ENCODE assay signal across 23 cellular contexts in the genomic region with DNA sequence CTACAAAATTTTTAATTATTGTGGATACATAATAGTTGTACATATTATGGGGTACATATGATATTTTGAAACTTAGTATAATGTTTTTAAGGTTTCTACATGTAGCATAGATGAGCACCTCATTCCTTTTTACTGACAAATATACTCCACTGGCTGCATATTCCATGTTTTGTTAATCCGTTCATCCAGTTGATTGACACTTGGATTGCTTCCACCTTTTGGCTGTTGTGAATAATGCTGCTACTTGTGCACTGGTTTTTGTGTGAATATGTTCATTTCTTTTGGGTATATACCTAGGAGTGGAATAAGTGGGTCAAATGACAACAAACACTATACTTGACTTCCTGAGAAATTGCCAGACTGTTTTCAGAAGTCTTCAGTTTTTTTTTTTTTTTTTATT. TPM values are rescaled to one million over a fixed set of nuclear protein-coding genes. Genes with fewer than 3 reads are reported as not detected.
DNase-seq lines count a peak whose midpoint lies in the region; ATAC-seq, FAIRE-seq and TF ChIP-seq lines count a peak whose summit lies in the region.
"Had no signal": no experiment of that assay in that cellular context is flagged by ENCODE, and none has a peak within 500 bp of the region (broad histone marks: within the 10 kb centered on the region; RNA-seq: fewer than 3 reads in every experiment).

No MANE protein-coding gene starts in this region.

- no TSS peak for BruUV-seq in K562 (replicated peaks; lab: Mats Ljungman, UMichigan)

- H3K4me1 Mint-ChIP-seq in stimulated activated effector memory CD8-positive, alpha-beta T cell treated with anti-CD3 and anti-CD28 coated beads, Interleukin-12 subunit alpha, Interleukin-12 subunit beta, amount 100 ng/mL, for 72 hours = peaks cover 5% of the 10 kb centered on the region

- H3K9ac ChIP-seq in K562 (ENCODE audit: insufficient read depth in 1 of 2, low read depth in 2 of 2, low read length in 2 of 2) = no peak overlapping the region
- H3K9ac ChIP-seq: GM23248 had no signal

- intact Hi-C loops in left cardiac atrium (cut with DNase I) (loop anchor here in 1 of 2 donors (10.0 kb wide), 2 partner anchors 47 to 97 kb away; no protein-coding TSS in a partner anchor), K562 (cut with micrococcal nuclease) (no loop called here)

- H3K4me3 Mint-ChIP-seq in stimulated activated effector memory CD8-positive, alpha-beta T cell treated with anti-CD3 and anti-CD28 coated beads, Interleukin-12 subunit alpha, Interleukin-12 subunit beta, amount 100 ng/mL, for 72 hours = no peak overlapping the region
- H3K4me3 Mint-ChIP-seq: CD4-positive, CD25-positive, alpha-beta regulatory T cell; HFFc6 had no signal

- H3K36me3 ChIP-seq in cardiac muscle cell = no peaks in the 10 kb centered on the region
- no peaks in the 10 kb centered on the region for H3K36me3 ChIP-seq in K562 (ENCODE audit: control insufficient read depth, insufficient read depth, low read length)
- H3K36me3 ChIP-seq in MG63 = no peaks in the 10 kb centered on the region
- H3K36me3 ChIP-seq: BE2C had no signal

- CTCF ChIA-PET in K562 (lab: Yijun Ruan, JAX; ENCODE audit: low intra/inter-chr PET ratio) = no interaction called here

- H3K9me3 ChIP-seq in cardiac muscle cell (ENCODE audit: low read depth) (no peaks in the 10 kb centered on the region), K562 (replicated peaks; ENCODE audit: control insufficient read depth, insufficient read depth, low read depth, low read length) (no peaks in the 10 kb centered on the region), MG63 (no peaks in the 10 kb centered on the region)
- H3K9me3 ChIP-seq: BE2C, Caco-2 had no signal

- H3K9me3 Mint-ChIP-seq in stimulated activated effector memory CD8-positive, alpha-beta T cell treated with anti-CD3 and anti-CD28 coated beads, Interleukin-12 subunit alpha, Interleukin-12 subunit beta, amount 100 ng/mL, for 72 hours = no peaks in the 10 kb centered on the region
- H3K9me3 Mint-ChIP-seq: HFFc6 had no signal

- DNase-seq in cardiac muscle cell (ENCODE audit: low read depth in 1 of 2, low spot score in 1 of 2) (no peak), left cardiac atrium (no peak), K562 (ENCODE audit: extremely low read depth in 1 of 4, low spot score in 3 of 4) (no peak), lung microvascular endothelial cell (ENCODE audit: low read depth in 2 of 2) (peak; percentile 11 to 51), MG63 (no peak)
- DNase-seq in stimulated activated effector memory CD8-positive, alpha-beta T cell treated with anti-CD3 and anti-CD28 coated beads, Interleukin-12 subunit alpha, Interleukin-12 subunit beta, amount 100 ng/mL, for 72 hours (ENCODE audit: low spot score in 2 of 2) = no peak
- DNase-seq: ACHN; BE2C; C1 segment of cervical spinal cord; Caco-2; CD4-positive, CD25-positive, alpha-beta regulatory T cell; GM23248; HCEC 1CT; HFFc6; IMR-90 had no signal

- peaks cover 25% of the 10 kb centered on the region for H3K4me1 ChIP-seq in cardiac muscle cell (ENCODE audit: low read depth)
- H3K4me1 ChIP-seq in K562 (replicated peaks in 1 of 2; ENCODE audit: control insufficient read depth in 2 of 2, insufficient read depth in 2 of 2, low read length in 2 of 2) = peaks cover 0 to 7% of the 10 kb centered on the region in 2 experiments; a peak in 1 of 5 replicates
- H3K4me1 ChIP-seq: BE2C, Caco-2 had no signal

- peak overlapping the region; percentile 84 for H3K4me3 ChIP-seq in cardiac muscle cell
- no peak overlapping the region for H3K4me3 ChIP-seq in K562
- H3K4me3 ChIP-seq in MG63 = no peak overlapping the region
- H3K4me3 ChIP-seq: GM23248 had no signal

- no peak overlapping the region for H3K27ac ChIP-seq in cardiac muscle cell
- H3K27ac ChIP-seq in K562 (ENCODE audit: extremely low read depth, low read depth, low read length) = no peak overlapping the region
- H3K27ac ChIP-seq: GM23248 had no signal

- H2AFZ ChIP-seq in K562 (ENCODE audit: low read depth, low read length) = no peak overlapping the region
- H2AFZ ChIP-seq: GM23248 had no signal

- TF ChIP-seq CTCF in cardiac muscle cell (IDR thresholded peaks at IDR 0.05; ENCODE audit: low read depth, low read length) (no peak), K562 (IDR thresholded peaks at IDR 0.05 in 2 of 3, conservative IDR thresholded peaks at IDR 0.05 in 1 of 3; ENCODE audit: insufficient read depth in 2 of 3, low read depth in 1 of 3, low read length in 3 of 3) (no peak)

- H3K9me1 ChIP-seq in K562 (ENCODE audit: control insufficient read depth, insufficient read depth, low read length) = no peaks in the 10 kb centered on the region

- ATAC-seq in left cardiac atrium = no peak
- ATAC-seq in K562 = no peak
- ATAC-seq in stimulated activated effector memory CD8-positive, alpha-beta T cell treated with anti-CD3 and anti-CD28 coated beads, Interleukin-12 subunit alpha, Interleukin-12 subunit beta, amount 100 ng/mL, for 72 hours = no peak
- no peak for ATAC-seq in GM19395 (IDR thresholded peaks at IDR 0.05; ENCODE audit: unreplicated experiment)

- in situ Hi-C loops in K562 (cut with MboI) = no loop called here

- FAIRE-seq in K562 (lab: Jason Lieb, UNC) = no peak
- FAIRE-seq: A204.1, D721Med, G401.6, GM12891, GM19239, H54, HTR-8/SVneo had no signal

- H3K79me2 ChIP-seq in K562 (ENCODE audit: control insufficient read depth, insufficient read depth, low read length) = no peaks in the 10 kb centered on the region

- H3K27ac Mint-ChIP-seq in stimulated activated effector memory CD8-positive, alpha-beta T cell treated with anti-CD3 and anti-CD28 coated beads, Interleukin-12 subunit alpha, Interleukin-12 subunit beta, amount 100 ng/mL, for 72 hours = no peak overlapping the region
- H3K27ac Mint-ChIP-seq: CD4-positive, CD25-positive, alpha-beta regulatory T cell; HFFc6 had no signal

- TF ChIP-seq POLR2A in K562 (conservative IDR thresholded peaks at IDR 0.05) = no peak

- POLR2A ChIA-PET in K562 (lab: Yijun Ruan, JAX) = interaction anchor here (0.6 to 0.7 kb wide), 2 partner anchors 126 to 283 kb away, joined by 3 read pairs; no protein-coding TSS in a partner anchor

- H3K27me3 ChIP-seq in cardiac muscle cell = no peaks in the 10 kb centered on the region
- peaks cover 10 to 24% of the 10 kb centered on the region in 2 experiments; a peak in 4 of 5 replicates for H3K27me3 ChIP-seq in K562 (ENCODE audit: control insufficient read depth in 2 of 2, insufficient read depth in 2 of 2, low read length in 2 of 2)
- H3K27me3 ChIP-seq in MG63 = peaks cover 13% of the 10 kb centered on the region

- no peak overlapping the region for H3K4me2 ChIP-seq in K562 (ENCODE audit: insufficient read depth, low read length)

- H4K20me1 ChIP-seq in K562 (replicated peaks; ENCODE audit: control insufficient read depth, insufficient read depth, low read length) = no peaks in the 10 kb centered on the region

- TF ChIP-seq RAD21 in K562 (CRISPR knock-in tag; conservative IDR thresholded peaks at IDR 0.05 in 1 of 2, IDR thresholded peaks at IDR 0.05 in 1 of 2) = no peak

- WGBS in K562 (ENCODE audit: insufficient coverage, low coverage, missing lambda C conversion rate) = 0% methylated on average over 1 of the region's 1 CpG

- H3K36me3 Mint-ChIP-seq in stimulated activated effector memory CD8-positive, alpha-beta T cell treated with anti-CD3 and anti-CD28 coated beads, Interleukin-12 subunit alpha, Interleukin-12 subunit beta, amount 100 ng/mL, for 72 hours = no peaks in the 10 kb centered on the region
- H3K36me3 Mint-ChIP-seq: CD4-positive, CD25-positive, alpha-beta regulatory T cell had no signal

- no peak for TF ChIP-seq EP300 in K562 (IDR thresholded peaks at IDR 0.05; ENCODE audit: low read length)

TF ChIP-seq in K562, 482 proteins besides CTCF, POLR2A, EP300 and RAD21 (continues in another document):
- TF ChIP-seq, protein P1, sequence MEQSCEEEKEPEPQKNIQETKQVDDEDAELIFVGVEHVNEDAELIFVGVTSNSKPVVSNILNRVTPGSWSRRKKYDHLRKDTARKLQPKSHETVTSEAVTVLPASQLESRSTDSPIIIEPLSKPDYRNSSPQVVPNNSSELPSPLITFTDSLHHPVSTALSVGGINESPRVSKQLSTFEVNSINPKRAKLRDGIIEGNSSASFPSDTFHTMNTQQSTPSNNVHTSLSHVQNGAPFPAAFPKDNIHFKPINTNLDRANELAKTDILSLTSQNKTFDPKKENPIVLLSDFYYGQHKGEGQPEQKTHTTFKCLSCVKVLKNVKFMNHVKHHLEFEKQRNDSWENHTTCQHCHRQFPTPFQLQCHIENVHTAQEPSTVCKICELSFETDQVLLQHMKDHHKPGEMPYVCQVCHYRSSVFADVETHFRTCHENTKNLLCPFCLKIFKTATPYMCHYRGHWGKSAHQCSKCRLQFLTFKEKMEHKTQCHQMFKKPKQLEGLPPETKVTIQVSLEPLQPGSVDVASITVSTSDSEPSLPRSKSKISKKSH (CRISPR knock-in tag; IDR thresholded peaks at IDR 0.05) = no peak

RNA-seq across cellular contexts. Expression of a gene that starts 2.8 kb away (rescaled TPM):
- 110 and 176 TPM in 2 replicates for total RNA-seq in cardiac muscle cell
- polyA plus RNA-seq in cardiac muscle cell = 180 and 189 TPM in 2 replicates
- 10 to 100 TPM; 12.0 to 16.4 TPM for total RNA-seq in left cardiac atrium
- total RNA-seq in K562 (2011; cell fraction: chromatin; rRNA removed; ENCODE audit: low replicate concordance) = not detected in 2 replicates
- total RNA-seq in K562 (2011; cell fraction: nucleolus; rRNA removed) = not detected in 2 replicates
- total RNA-seq in K562 (2011; cell fraction: nucleoplasm; rRNA removed) = not detected in 2 replicates
- not detected in 2 replicates for total RNA-seq in K562 (2014; rRNA removed)
- total RNA-seq in K562 (2014; rRNA removed; fragmentation: Illumina TruSeq; extraction: Trizol) = not detected in 2 replicates
- total RNA-seq in K562 (2015; rRNA removed; fragmentation: Illumina TruSeq; extraction: Trizol) = not detected in 2 replicates
- total RNA-seq in K562 (2021) = 0.09 TPM in 1 of 2 replicates, not detected in the other
- polyA plus RNA-seq in K562 (2011; rRNA removed) = not detected in 2 replicates
- not detected in 2 replicates for polyA plus RNA-seq in K562 (2011; cell fraction: cytosol; rRNA removed)
- polyA plus RNA-seq in K562 (2011; cell fraction: nucleus; rRNA removed) = not detected in 2 replicates
- polyA plus RNA-seq in K562 (2012) = not detected in 2 replicates
- not detected in 2 replicates for polyA plus RNA-seq in K562 (2014; fragmentation: Illumina TruSeq; extraction: Trizol)
- not detected for polyA plus RNA-seq in K562 (2014; fragmentation: Nextera tagmentation; extraction: Ambion mirVana)
- not detected in 2 replicates for polyA plus RNA-seq in K562 (2014; rRNA removed)
- polyA minus RNA-seq in K562 (2011; rRNA and poly(A)+ RNA removed) = not detected in 2 replicates
- polyA minus RNA-seq in K562 (2011; cell fraction: cytosol; rRNA and poly(A)+ RNA removed) = not detected in 2 replicates
- not detected in 2 replicates for polyA minus RNA-seq in K562 (2011; cell fraction: nucleus; rRNA and poly(A)+ RNA removed)
- total RNA-seq in lung microvascular endothelial cell = 3.3 and 11.1 TPM in 2 replicates
- not detected in 2 replicates for total RNA-seq in MG63 (2014; rRNA removed; shearing (Covaris generic); ENCODE audit: low replicate concordance)
- total RNA-seq: Caco-2; CD4-positive, CD25-positive, alpha-beta regulatory T cell; GM23248; IMR-90 had no signal
- polyA plus RNA-seq: CD4-positive, CD25-positive, alpha-beta regulatory T cell; GM23248; IMR-90 had no signal

Comparison
In these comparisons a context has a peak if more than half of its experiments do, and no peak if none do; other contexts are left out.
1. DNase-seq: peak in lung microvascular endothelial cell (2 of 2); none in cardiac muscle cell (0 of 2), left cardiac atrium (single experiment), K562 (0 of 4), stimulated activated effector memory CD8-positive, alpha-beta T cell treated with anti-CD3 and anti-CD28 coated beads, Interleukin-12 subunit alpha, Interleukin-12 subunit beta, amount 100 ng/mL, for 72 hours (0 of 2) and MG63 (single experiment).